ENCODE assay signal across 36 cellular contexts in the genomic region with DNA sequence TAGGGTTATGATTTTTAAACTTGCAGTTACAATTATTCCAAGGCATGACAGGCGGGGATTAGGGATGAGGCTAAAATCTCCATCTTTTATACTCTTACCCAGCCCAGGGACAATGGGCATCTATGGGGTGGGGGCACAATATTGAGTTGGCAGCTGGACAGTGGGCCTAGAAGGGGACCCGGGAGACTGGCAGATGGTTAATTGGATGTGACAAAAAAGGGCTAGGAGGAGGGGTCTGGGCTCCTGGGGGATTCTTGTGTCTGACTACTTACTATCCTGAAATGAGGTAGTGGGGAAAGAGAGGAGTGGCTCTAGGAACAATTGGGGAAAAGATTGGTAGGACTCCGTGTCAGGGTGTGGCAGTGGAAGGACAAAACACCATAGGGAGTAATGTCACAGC. TPM values are rescaled to one million over a fixed set of nuclear protein-coding genes. Genes with fewer than 3 reads are reported as not detected.
"Had no signal": no experiment of that assay in that cellular context is flagged by ENCODE, and none has a peak within 500 bp of the region (broad histone marks: within the 10 kb centered on the region; RNA-seq: fewer than 3 reads in every experiment).

No MANE protein-coding gene starts in this region.

- H3K36me3 ChIP-seq: esophagus muscularis mucosa, gastroesophageal sphincter, heart right ventricle, left lung, neutrophil, right atrium auricular region, suprapubic skin, transverse colon, upper lobe of right lung, vagina had no signal

- H3K27me3 ChIP-seq: esophagus muscularis mucosa, gastroesophageal sphincter, left lung, right atrium auricular region, transverse colon, upper lobe of right lung, vagina had no signal

- DNase-seq: effector memory CD4-positive, alpha-beta T cell; foreskin keratinocyte; heart right ventricle; hippocampal formation; left cardiac atrium; left lung; mesenchymal stem cell; mucosa of descending colon; naive B cell; stimulated activated CD4-positive, alpha-beta T cell treated with anti-CD3 and anti-CD28 coated beads, Interleukin-12 subunit alpha, Interleukin-12 subunit beta, amount 100 ng/mL, for 4 hours; stimulated activated CD4-positive, alpha-beta T cell treated with anti-CD3 and anti-CD28 coated beads, Interleukin-1b, Interleukin-23, amount 100 ng/mL, for 48 hours; stimulated activated CD4-positive, alpha-beta T cell treated with anti-CD3 and anti-CD28 coated beads, Interleukin-4, amount 100 ng/mL, for 1 hour; stimulated activated CD8-positive, alpha-beta memory T cell treated with anti-CD3 and anti-CD28 coated beads, Interleukin-4, amount 100 ng/mL, for 48 hours; stimulated activated naive CD4-positive, alpha-beta T cell; stimulated activated naive CD8-positive, alpha-beta T cell treated with anti-CD3 and anti-CD28 coated beads, Interleukin-15, amount 100 ng/mL, for 72 hours; transverse colon; upper lobe of right lung had no signal

- H3K4me1 ChIP-seq: esophagus muscularis mucosa, foreskin keratinocyte, gastroesophageal sphincter, left lung, right atrium auricular region, suprapubic skin, upper lobe of right lung, vagina had no signal

- H3K4me3 ChIP-seq: esophagus muscularis mucosa, gastroesophageal sphincter, heart right ventricle, left lung, mucosa of descending colon, right atrium auricular region, smooth muscle cell, suprapubic skin, transverse colon, upper lobe of right lung, vagina had no signal

- H3K27ac ChIP-seq: esophagus muscularis mucosa, foreskin keratinocyte, gastroesophageal sphincter, heart right ventricle, left lung, neutrophil, parathyroid adenoma, right atrium auricular region, suprapubic skin, transverse colon, upper lobe of right lung, vagina had no signal

- H3K9me3 ChIP-seq: esophagus muscularis mucosa, gastroesophageal sphincter, heart right ventricle, left lung, mucosa of descending colon, neutrophil, right atrium auricular region, suprapubic skin, transverse colon, upper lobe of right lung, vagina had no signal

RNA-seq across cellular contexts. Expression of a gene that starts 53.0 kb away (rescaled TPM):
- total RNA-seq: endothelial cell of umbilical vein; epithelial cell of proximal tubule; esophagus muscularis mucosa; fibroblast of lung; foreskin keratinocyte; kidney epithelial cell; left lung; lung microvascular endothelial cell; mesothelial cell of epicardium; natural killer cell treated with Interleukin-12 subunit alpha and Interleukin-12 subunit beta and Interleukin-15 and Interleukin-18, amount 100 ng/mL, for 72 hours; neural crest cell; omental fat pad; progenitor cell of endocrine pancreas; right atrium auricular region; sciatic nerve; smooth muscle cell; upper lobe of right lung; vagina had no signal
